8 cellular contexts compared by ENCODE assay signal in the genomic region with DNA sequence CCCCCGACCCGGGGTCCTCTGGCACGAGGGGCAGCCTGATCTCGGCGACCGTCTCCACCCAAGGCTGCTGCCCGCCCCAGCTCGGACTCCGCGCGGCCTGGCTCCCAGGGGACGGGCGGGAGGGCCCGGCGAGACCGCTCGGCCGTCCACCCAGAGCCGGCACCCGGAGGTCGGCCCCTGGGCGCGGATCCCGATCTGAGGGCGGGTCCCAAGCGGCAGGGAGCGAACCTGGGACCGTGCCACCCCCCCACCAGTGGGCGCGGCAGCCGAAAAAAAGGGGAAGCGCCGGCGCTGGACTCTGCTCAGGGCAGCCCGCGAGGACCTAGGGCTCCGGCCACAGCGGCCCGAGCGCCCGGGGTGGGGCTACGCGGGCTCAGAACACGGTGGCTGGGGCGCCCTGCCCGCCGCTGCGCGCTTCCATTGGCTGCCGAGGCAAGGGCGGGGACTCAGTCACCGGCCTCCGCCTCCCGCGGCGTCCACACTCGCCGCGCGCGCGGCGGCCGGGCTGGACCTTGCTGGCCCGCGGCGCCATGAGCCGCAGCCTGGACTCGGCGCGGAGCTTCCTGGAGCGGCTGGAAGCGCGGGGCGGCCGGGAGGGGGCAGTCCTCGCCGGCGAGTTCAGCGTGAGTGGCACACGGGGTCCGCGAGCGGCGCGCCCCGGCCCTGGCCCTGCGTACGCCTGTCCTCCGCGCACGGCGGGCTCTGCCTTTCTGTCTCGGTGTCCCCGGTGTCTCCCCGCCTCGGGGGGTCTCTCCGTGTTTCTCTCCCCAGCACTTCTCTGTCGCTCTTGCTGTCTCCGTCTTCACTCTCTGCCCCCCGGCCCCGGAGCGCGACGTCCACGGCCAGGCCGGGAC. TPM values are rescaled to one million over a fixed set of nuclear protein-coding genes. Genes with fewer than 3 reads are reported as not detected.
DNase-seq lines count a peak whose midpoint lies in the region; ATAC-seq, FAIRE-seq and TF ChIP-seq lines count a peak whose summit lies in the region.

A gene with protein sequence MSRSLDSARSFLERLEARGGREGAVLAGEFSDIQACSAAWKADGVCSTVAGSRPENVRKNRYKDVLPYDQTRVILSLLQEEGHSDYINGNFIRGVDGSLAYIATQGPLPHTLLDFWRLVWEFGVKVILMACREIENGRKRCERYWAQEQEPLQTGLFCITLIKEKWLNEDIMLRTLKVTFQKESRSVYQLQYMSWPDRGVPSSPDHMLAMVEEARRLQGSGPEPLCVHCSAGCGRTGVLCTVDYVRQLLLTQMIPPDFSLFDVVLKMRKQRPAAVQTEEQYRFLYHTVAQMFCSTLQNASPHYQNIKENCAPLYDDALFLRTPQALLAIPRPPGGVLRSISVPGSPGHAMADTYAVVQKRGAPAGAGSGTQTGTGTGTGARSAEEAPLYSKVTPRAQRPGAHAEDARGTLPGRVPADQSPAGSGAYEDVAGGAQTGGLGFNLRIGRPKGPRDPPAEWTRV (plus strand): TSS at position 479 of the 854 bp plus-strand sequence. CDS start 52 bp downstream, at position 531.

- H3K36me3 ChIP-seq in iPS-18a (ENCODE audit: control insufficient read depth, low read depth, low read length) (no peaks in the 10 kb centered on the region), gastrocnemius medialis (no peaks in the 10 kb centered on the region)

- peaks cover 31% of the 10 kb centered on the region for H3K27me3 ChIP-seq in iPS-18a (ENCODE audit: control insufficient read depth, insufficient read depth, low read length)
- no peaks in the 10 kb centered on the region for H3K27me3 ChIP-seq in gastrocnemius medialis

- H3K4me3 ChIP-seq in iPS-18a (ENCODE audit: low read length): peak within 1 kb of the TSS; percentile 64
- peak within 1 kb of the TSS; percentile 71 to 87 (median 75) for H3K4me3 ChIP-seq in gastrocnemius medialis

- H3K4me1 ChIP-seq in iPS-18a (ENCODE audit: control insufficient read depth, low read depth, low read length) (no peaks in the 10 kb centered on the region), gastrocnemius medialis (peaks cover 13 to 21% of the 10 kb centered on the region in 2 donors)

- H3K9me3 ChIP-seq in iPS-18a (ENCODE audit: control insufficient read depth, low read depth, low read length) (no peaks in the 10 kb centered on the region), gastrocnemius medialis (no peaks in the 10 kb centered on the region)

- peak; percentile 86 for DNase-seq in GM12892 (ENCODE audit: insufficient read length)
- peak; percentile 89 for DNase-seq in NCI-H146 (lab: John Stamatoyannopoulos, UW)
- peak; percentile 48 for DNase-seq in T-helper 9 cell
- DNase-seq in T47D (ENCODE audit: low read depth in 1 of 2, low spot score in 1 of 2): peak; percentile 70 to 90
- peak; percentile 83 to 89 for DNase-seq in gastrocnemius medialis

- in situ Hi-C loops in T47D (cut with HindIII; ENCODE audit: low pct_unique_long_range_greater_than_20kb, low sequenced_read_pairs): no loop called here
- in situ Hi-C loops in gastrocnemius medialis (cut with MboI; ENCODE audit: low sequenced_read_pairs in 4 of 4): loop anchor here in 1 of 4 donors (25.0 kb wide), 1 partner anchor 731 kb away; the partner anchor contains the start of gene FAM168B

- peak; percentile 48; the same call in 1 of the 2 replicates for TF ChIP-seq POLR2A in GM12892 (IDR thresholded peaks at IDR 0.05; ENCODE audit: low read depth, low read length)
- TF ChIP-seq POLR2A in gastrocnemius medialis (IDR thresholded peaks at IDR 0.05): peak; percentile 86 to 90

- ATAC-seq in HG02759 (IDR thresholded peaks at IDR 0.05; ENCODE audit: unreplicated experiment) (peak; percentile 92), gastrocnemius medialis (peak; percentile 92 to 93)

- no peak within 1 kb of the TSS for H3K9ac ChIP-seq in iPS-18a (ENCODE audit: low read length)

- TF ChIP-seq CTCF in 22Rv1 (IDR thresholded peaks at IDR 0.05): peak; percentile 55
- TF ChIP-seq CTCF in gastrocnemius medialis (IDR thresholded peaks at IDR 0.05 in 4 of 5, conservative IDR thresholded peaks at IDR 0.05 in 1 of 5): peak; percentile 58 to 74 (median 72)

- FAIRE-seq in GM12892 (lab: Jason Lieb, UNC): no peak

- peak within 1 kb of the TSS; percentile 75 for H3K27ac ChIP-seq in 22Rv1
- H3K27ac ChIP-seq in iPS-18a (ENCODE audit: low read length): no peak within 1 kb of the TSS
- H3K27ac ChIP-seq in gastrocnemius medialis: peak within 1 kb of the TSS; percentile 75 to 88 (median 86)

- intact Hi-C loops in gastrocnemius medialis (cut with DNase I; ENCODE audit: low total_unique reads): loop anchor here (1.0 to 2.0 kb wide), 3 partner anchors 14 to 35 kb away; partner anchors contain the start of gene IMP4

RNA-seq across cellular contexts. Expression of the gene that starts here (rescaled TPM):
- 24.9 TPM for polyA plus RNA-seq in GM12892 (2012; ENCODE audit: missing spikeins)
- 10 to 100 TPM in 1 of 4 donors, 1 to 10 TPM in 3; 3.0 to 15.2 (median 7.0) TPM for total RNA-seq in gastrocnemius medialis
